Comparison of ENCODE assay signal across 1 cellular context in the genomic region with DNA sequence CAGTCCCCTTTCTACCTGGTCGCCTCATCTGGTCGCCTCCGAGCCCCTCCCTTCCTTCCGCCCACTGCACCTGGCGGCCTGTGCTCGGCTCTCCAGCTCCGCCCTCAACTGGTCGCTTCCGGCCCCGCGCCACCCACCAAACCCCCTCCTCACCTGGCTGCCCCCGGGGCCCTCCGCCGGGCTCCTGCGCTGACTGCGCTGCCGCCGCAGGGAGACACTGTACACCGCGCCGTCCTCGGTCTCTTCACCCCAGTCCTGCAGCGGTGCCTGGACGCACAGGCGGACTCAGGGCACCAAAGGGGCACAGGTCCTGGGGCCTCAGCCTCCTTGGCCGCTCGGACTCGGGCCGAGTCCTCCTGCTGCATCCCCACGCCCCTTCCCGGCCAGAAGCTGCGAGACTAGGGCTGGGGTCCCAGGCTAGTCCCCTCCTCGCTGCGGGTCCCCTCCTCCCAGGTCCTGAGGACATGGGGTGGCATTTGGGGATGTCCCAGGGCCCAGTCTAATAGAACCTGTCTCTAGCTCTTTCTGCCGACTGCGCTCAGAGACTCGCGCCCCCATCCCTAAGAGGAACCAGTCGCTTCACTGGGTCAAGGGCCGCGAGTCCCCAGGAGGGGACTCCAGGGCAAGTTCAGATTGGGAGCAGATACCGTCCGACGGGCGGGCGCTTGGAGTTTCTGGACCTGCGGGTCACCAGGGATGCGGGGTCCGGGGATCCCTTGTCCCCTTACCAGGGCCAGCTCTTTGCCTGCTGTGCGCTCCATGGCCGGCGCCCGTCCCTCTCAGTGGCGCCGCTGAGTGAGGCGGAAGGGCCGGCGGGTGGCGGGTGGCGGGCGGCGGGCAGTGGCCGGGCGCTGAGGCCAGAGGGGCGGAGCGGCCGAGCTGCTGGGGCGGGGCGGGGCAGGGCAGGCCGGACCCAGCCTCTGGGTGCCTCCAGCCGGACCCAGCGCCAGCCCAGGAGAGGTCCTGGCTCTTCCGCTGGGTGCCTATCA.
A peak's percentile ranks its signal among the peaks of the same experiment; 100 is the strongest.
TF ChIP-seq lines count a peak whose summit lies in the region.

A gene with protein sequence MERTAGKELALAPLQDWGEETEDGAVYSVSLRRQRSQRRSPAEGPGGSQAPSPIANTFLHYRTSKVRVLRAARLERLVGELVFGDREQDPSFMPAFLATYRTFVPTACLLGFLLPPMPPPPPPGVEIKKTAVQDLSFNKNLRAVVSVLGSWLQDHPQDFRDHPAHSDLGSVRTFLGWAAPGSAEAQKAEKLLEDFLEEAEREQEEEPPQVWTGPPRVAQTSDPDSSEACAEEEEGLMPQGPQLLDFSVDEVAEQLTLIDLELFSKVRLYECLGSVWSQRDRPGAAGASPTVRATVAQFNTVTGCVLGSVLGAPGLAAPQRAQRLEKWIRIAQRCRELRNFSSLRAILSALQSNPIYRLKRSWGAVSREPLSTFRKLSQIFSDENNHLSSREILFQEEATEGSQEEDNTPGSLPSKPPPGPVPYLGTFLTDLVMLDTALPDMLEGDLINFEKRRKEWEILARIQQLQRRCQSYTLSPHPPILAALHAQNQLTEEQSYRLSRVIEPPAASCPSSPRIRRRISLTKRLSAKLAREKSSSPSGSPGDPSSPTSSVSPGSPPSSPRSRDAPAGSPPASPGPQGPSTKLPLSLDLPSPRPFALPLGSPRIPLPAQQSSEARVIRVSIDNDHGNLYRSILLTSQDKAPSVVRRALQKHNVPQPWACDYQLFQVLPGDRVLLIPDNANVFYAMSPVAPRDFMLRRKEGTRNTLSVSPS (minus strand): TSS at position 797 of the 989 bp plus-strand sequence. CDS start 36 bp downstream, at position 761.

TF ChIP-seq in H1, 55 proteins besides CTCF, POLR2A, EP300 and RAD21 (continued from another document):
- TF ChIP-seq, protein P1, sequence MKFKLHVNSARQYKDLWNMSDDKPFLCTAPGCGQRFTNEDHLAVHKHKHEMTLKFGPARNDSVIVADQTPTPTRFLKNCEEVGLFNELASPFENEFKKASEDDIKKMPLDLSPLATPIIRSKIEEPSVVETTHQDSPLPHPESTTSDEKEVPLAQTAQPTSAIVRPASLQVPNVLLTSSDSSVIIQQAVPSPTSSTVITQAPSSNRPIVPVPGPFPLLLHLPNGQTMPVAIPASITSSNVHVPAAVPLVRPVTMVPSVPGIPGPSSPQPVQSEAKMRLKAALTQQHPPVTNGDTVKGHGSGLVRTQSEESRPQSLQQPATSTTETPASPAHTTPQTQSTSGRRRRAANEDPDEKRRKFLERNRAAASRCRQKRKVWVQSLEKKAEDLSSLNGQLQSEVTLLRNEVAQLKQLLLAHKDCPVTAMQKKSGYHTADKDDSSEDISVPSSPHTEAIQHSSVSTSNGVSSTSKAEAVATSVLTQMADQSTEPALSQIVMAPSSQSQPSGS (IDR thresholded peaks at IDR 0.05; ENCODE audit: low read length) = no peak
- TF ChIP-seq, protein P2, sequence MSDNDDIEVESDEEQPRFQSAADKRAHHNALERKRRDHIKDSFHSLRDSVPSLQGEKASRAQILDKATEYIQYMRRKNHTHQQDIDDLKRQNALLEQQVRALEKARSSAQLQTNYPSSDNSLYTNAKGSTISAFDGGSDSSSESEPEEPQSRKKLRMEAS (IDR thresholded peaks at IDR 0.05) = no peak
- TF ChIP-seq CREB1 (IDR thresholded peaks at IDR 0.05) = no peak
- TF ChIP-seq CHD1 (IDR thresholded peaks at IDR 0.05; ENCODE audit: low read depth, low read length) = no peak
- TF ChIP-seq MAFK (IDR thresholded peaks at IDR 0.05; ENCODE audit: low read depth, low read length) = no peak
- TF ChIP-seq SIN3A (conservative IDR thresholded peaks at IDR 0.05 in 1 of 2, IDR thresholded peaks at IDR 0.05 in 1 of 2; ENCODE audit: low read depth in 1 of 2, low read length in 2 of 2) = peak; percentile 10 to 49; a peak in 1 of 4 replicates
- TF ChIP-seq EGR1 (IDR thresholded peaks at IDR 0.05; ENCODE audit: borderline replicate concordance, low read depth, low read length) = 0 out of 2 replicates have a peak, but pooled peaks have one; percentile 22
- TF ChIP-seq BRCA1 (IDR thresholded peaks at IDR 0.05; ENCODE audit: low read depth, low read length) = no peak
- TF ChIP-seq JUN (IDR thresholded peaks at IDR 0.05; ENCODE audit: low read depth, low read length) = no peak
- no peak for TF ChIP-seq KDM5A (IDR thresholded peaks at IDR 0.05; ENCODE audit: low read length)
- TF ChIP-seq PHF8 (conservative IDR thresholded peaks at IDR 0.05; ENCODE audit: low read depth, low read length) = peak; percentile 42; the same call in 1 of the 2 replicates
- no peak for TF ChIP-seq KDM4A (IDR thresholded peaks at IDR 0.05; ENCODE audit: low read depth, low read length, severe bottlenecking)
